In the genomic region with DNA sequence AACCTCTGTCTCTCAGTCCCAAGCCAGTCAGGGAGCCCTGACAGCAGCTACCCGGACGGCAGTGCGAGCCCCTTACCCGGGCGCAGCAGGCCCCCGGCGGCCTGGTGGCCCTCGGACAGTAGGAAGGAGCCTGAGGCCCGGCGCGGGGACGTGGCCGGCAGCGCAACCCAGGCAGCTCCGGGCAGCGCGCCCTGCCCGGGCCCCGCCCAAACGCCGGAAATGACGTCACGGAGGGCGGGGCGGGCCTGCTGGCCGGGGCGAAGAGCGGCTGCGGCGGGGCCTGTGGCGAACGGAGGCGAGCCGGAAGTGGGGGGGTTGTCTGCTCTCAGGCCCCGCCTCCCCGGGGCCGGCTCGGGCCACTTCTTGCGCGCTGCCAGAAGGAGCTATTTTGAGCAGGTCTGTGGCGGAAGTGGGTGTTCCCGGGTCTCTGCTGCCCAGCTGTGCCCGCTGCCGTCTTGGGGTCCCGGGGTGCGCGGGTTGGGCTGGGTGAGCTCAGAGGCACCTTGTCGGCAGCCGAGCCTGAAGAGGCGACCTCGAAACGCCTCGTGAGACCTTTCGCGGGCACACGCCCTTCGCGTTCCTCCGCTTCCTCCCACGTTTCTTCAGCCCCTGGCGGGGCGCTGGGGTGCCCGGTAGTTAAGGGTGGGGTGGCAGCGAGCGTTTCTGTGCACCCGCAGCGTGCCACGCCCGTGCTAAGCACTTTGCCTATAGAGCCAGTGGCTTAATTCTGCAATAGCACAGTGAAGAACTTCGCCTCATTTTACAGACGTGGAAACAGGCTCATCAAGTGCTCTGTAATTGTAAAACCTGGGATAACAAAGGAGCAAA, we compare ENCODE assay signal across 1 cellular context.
TF ChIP-seq lines count a peak whose summit lies in the region.

TSS of gene C11orf24 (minus strand) at position 193 of the 828 bp plus-strand sequence. CDS start 8,206 bp downstream, outside the sequence.

TF ChIP-seq in HepG2, 621 proteins besides CTCF, POLR2A, EP300 and RAD21 (continued from another document and continues in another):
- TF ChIP-seq ZNF781 (CRISPR knock-in tag; IDR thresholded peaks at IDR 0.05; ENCODE audit: borderline replicate concordance, not compliant biosample characterization) (no peak), ZNF280D (CRISPR knock-in tag; IDR thresholded peaks at IDR 0.05) (peak; percentile 31; the same call in 1 of the 2 replicates), HES4 (CRISPR knock-in tag; IDR thresholded peaks at IDR 0.05; ENCODE audit: borderline replicate concordance) (peak; percentile 31; the same call in 1 of the 2 replicates), ZFP62 (CRISPR knock-in tag; IDR thresholded peaks at IDR 0.05) (no peak), KDM2A (CRISPR knock-in tag; IDR thresholded peaks at IDR 0.05; ENCODE audit: borderline replicate concordance, low read depth) (peak; percentile 61; the same call in 1 of the 2 replicates), ZNF432 (CRISPR knock-in tag; IDR thresholded peaks at IDR 0.05; ENCODE audit: borderline replicate concordance) (no peak), KMT2A (CRISPR knock-in tag; IDR thresholded peaks at IDR 0.05) (no peak), ZMAT5 (CRISPR knock-in tag; IDR thresholded peaks at IDR 0.05; ENCODE audit: borderline replicate concordance, low read depth) (no peak), KMT2B (CRISPR knock-in tag; IDR thresholded peaks at IDR 0.05) (peak; percentile 64; the same call in 1 of the 2 replicates), YY1 (IDR thresholded peaks at IDR 0.05; ENCODE audit: insufficient read depth, insufficient replicate concordance, low read depth, low read length) (peak; percentile 53), ZNF274 (CRISPR knock-in tag; IDR thresholded peaks at IDR 0.05) (no peak), ZNF772 (CRISPR knock-in tag; IDR thresholded peaks at IDR 0.05) (0 out of 2 replicates have a peak, but pooled peaks have one; percentile 50), ZNF354B (CRISPR knock-in tag; IDR thresholded peaks at IDR 0.05) (0 out of 2 replicates have a peak, but pooled peaks have one; percentile 8), ZNF234 (CRISPR knock-in tag; conservative IDR thresholded peaks at IDR 0.05) (no peak), ZNF746 (CRISPR knock-in tag; IDR thresholded peaks at IDR 0.05) (no peak; the same call in 1 of the 2 replicates), ZNF468 (CRISPR knock-in tag; IDR thresholded peaks at IDR 0.05) (peak; percentile 89), ZNF33B (CRISPR knock-in tag; IDR thresholded peaks at IDR 0.05) (no peak), ELF3 (CRISPR knock-in tag; IDR thresholded peaks at IDR 0.05) (peak; percentile 48), ZNF562 (CRISPR knock-in tag; IDR thresholded peaks at IDR 0.05; ENCODE audit: borderline replicate concordance) (no peak), ZNF44 (CRISPR knock-in tag; IDR thresholded peaks at IDR 0.05) (no peak), MZF1 (CRISPR knock-in tag; IDR thresholded peaks at IDR 0.05; ENCODE audit: borderline replicate concordance) (no peak), ZNF335 (CRISPR knock-in tag; IDR thresholded peaks at IDR 0.05) (no peak)
- TF ChIP-seq, protein P1, sequence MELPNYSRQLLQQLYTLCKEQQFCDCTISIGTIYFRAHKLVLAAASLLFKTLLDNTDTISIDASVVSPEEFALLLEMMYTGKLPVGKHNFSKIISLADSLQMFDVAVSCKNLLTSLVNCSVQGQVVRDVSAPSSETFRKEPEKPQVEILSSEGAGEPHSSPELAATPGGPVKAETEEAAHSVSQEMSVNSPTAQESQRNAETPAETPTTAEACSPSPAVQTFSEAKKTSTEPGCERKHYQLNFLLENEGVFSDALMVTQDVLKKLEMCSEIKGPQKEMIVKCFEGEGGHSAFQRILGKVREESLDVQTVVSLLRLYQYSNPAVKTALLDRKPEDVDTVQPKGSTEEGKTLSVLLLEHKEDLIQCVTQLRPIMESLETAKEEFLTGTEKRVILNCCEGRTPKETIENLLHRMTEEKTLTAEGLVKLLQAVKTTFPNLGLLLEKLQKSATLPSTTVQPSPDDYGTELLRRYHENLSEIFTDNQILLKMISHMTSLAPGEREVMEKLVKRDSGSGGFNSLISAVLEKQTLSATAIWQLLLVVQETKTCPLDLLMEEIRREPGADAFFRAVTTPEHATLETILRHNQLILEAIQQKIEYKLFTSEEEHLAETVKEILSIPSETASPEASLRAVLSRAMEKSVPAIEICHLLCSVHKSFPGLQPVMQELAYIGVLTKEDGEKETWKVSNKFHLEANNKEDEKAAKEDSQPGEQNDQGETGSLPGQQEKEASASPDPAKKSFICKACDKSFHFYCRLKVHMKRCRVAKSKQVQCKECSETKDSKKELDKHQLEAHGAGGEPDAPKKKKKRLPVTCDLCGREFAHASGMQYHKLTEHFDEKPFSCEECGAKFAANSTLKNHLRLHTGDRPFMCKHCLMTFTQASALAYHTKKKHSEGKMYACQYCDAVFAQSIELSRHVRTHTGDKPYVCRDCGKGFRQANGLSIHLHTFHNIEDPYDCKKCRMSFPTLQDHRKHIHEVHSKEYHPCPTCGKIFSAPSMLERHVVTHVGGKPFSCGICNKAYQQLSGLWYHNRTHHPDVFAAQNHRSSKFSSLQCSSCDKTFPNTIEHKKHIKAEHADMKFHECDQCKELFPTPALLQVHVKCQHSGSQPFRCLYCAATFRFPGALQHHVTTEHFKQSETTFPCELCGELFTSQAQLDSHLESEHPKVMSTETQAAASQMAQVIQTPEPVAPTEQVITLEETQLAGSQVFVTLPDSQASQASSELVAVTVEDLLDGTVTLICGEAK (IDR thresholded peaks at IDR 0.05), result no peak
- TF ChIP-seq, protein P1 (CRISPR knock-in tag; IDR thresholded peaks at IDR 0.05), result 0 out of 2 replicates have a peak, but pooled peaks have one; percentile 24
- TF ChIP-seq, protein P2, sequence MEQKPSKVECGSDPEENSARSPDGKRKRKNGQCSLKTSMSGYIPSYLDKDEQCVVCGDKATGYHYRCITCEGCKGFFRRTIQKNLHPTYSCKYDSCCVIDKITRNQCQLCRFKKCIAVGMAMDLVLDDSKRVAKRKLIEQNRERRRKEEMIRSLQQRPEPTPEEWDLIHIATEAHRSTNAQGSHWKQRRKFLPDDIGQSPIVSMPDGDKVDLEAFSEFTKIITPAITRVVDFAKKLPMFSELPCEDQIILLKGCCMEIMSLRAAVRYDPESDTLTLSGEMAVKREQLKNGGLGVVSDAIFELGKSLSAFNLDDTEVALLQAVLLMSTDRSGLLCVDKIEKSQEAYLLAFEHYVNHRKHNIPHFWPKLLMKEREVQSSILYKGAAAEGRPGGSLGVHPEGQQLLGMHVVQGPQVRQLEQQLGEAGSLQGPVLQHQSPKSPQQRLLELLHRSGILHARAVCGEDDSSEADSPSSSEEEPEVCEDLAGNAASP (CRISPR knock-in tag; IDR thresholded peaks at IDR 0.05; ENCODE audit: borderline replicate concordance), result peak; percentile 79; the same call in 1 of the 2 replicates
- TF ChIP-seq, protein P3, sequence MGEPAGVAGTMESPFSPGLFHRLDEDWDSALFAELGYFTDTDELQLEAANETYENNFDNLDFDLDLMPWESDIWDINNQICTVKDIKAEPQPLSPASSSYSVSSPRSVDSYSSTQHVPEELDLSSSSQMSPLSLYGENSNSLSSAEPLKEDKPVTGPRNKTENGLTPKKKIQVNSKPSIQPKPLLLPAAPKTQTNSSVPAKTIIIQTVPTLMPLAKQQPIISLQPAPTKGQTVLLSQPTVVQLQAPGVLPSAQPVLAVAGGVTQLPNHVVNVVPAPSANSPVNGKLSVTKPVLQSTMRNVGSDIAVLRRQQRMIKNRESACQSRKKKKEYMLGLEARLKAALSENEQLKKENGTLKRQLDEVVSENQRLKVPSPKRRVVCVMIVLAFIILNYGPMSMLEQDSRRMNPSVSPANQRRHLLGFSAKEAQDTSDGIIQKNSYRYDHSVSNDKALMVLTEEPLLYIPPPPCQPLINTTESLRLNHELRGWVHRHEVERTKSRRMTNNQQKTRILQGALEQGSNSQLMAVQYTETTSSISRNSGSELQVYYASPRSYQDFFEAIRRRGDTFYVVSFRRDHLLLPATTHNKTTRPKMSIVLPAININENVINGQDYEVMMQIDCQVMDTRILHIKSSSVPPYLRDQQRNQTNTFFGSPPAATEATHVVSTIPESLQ (CRISPR knock-in tag; conservative IDR thresholded peaks at IDR 0.05), result no peak
- TF ChIP-seq, protein P4, sequence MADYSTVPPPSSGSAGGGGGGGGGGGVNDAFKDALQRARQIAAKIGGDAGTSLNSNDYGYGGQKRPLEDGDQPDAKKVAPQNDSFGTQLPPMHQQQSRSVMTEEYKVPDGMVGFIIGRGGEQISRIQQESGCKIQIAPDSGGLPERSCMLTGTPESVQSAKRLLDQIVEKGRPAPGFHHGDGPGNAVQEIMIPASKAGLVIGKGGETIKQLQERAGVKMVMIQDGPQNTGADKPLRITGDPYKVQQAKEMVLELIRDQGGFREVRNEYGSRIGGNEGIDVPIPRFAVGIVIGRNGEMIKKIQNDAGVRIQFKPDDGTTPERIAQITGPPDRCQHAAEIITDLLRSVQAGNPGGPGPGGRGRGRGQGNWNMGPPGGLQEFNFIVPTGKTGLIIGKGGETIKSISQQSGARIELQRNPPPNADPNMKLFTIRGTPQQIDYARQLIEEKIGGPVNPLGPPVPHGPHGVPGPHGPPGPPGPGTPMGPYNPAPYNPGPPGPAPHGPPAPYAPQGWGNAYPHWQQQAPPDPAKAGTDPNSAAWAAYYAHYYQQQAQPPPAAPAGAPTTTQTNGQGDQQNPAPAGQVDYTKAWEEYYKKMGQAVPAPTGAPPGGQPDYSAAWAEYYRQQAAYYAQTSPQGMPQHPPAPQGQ (CRISPR knock-in tag; IDR thresholded peaks at IDR 0.05; ENCODE audit: borderline replicate concordance), result no peak
- TF ChIP-seq, protein P5, sequence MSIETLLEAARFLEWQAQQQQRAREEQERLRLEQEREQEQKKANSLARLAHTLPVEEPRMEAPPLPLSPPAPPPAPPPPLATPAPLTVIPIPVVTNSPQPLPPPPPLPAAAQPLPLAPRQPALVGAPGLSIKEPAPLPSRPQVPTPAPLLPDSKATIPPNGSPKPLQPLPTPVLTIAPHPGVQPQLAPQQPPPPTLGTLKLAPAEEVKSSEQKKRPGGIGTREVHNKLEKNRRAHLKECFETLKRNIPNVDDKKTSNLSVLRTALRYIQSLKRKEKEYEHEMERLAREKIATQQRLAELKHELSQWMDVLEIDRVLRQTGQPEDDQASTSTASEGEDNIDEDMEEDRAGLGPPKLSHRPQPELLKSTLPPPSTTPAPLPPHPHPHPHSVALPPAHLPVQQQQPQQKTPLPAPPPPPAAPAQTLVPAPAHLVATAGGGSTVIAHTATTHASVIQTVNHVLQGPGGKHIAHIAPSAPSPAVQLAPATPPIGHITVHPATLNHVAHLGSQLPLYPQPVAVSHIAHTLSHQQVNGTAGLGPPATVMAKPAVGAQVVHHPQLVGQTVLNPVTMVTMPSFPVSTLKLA (IDR thresholded peaks at IDR 0.05), result no peak; the same call in 1 of the 2 replicates
- TF ChIP-seq, protein P6, sequence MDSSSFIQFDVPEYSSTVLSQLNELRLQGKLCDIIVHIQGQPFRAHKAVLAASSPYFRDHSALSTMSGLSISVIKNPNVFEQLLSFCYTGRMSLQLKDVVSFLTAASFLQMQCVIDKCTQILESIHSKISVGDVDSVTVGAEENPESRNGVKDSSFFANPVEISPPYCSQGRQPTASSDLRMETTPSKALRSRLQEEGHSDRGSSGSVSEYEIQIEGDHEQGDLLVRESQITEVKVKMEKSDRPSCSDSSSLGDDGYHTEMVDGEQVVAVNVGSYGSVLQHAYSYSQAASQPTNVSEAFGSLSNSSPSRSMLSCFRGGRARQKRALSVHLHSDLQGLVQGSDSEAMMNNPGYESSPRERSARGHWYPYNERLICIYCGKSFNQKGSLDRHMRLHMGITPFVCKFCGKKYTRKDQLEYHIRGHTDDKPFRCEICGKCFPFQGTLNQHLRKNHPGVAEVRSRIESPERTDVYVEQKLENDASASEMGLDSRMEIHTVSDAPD (CRISPR knock-in tag; IDR thresholded peaks at IDR 0.05), result no peak
